8 cellular contexts compared by ENCODE assay signal in the genomic region with DNA sequence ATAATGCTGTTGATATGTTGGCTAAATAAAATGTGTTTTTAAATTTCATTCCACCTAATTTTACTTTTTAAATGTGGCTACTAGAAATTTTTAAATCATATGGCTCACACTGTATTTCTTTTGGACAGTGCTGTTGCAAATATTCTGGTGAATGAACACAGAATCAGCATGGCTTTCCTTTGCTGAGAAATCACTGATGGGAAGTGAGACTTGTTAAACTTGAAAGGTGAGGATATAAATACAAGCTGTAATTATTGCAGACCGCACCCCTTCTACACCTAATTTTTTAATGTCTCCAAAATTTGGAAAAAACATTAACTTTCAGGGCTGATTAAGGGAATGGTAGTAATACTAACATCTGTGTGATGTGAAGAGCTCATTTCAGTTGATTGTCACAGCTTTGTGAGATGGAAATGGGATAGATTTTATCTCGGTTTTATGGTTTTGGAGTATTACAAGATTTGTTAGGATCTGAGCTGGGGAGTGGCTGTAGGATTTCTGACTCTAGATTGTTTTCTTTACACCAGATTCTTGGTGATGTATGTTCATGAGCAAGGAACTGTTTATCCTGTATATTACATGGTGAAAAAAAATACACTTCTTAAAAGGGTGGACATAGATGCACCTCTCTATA. TPM values are rescaled to one million over a fixed set of nuclear protein-coding genes. Genes with fewer than 3 reads are reported as not detected.
DNase-seq lines count a peak whose midpoint lies in the region; ATAC-seq and TF ChIP-seq lines count a peak whose summit lies in the region.

No MANE protein-coding gene starts in this region.

- POLR2A ChIA-PET in activated CD8-positive, alpha-beta T cell treated with anti-CD3 and anti-CD28 coated beads, Interleukin-2, amount 10 ng/mL, durations not matched to agents 7 days and 5 days (lab: Charles Lee): interaction anchor here (1.2 to 2.7 kb wide), 2 partner anchors 73 to 402 kb away, joined by 4 to 25 read pairs; a partner anchor contains a TSS

- no peaks in the 10 kb centered on the region for H3K9me3 Mint-ChIP-seq in activated T-cell treated with anti-CD3 and anti-CD28 coated beads, Interleukin-2, amount 50 U/mL, for 4 hours
- H3K9me3 Mint-ChIP-seq in activated CD8-positive, alpha-beta T cell treated with anti-CD3 and anti-CD28 coated beads, Interleukin-2, amount 10 ng/mL, durations not matched to agents 7 days and 5 days (ENCODE audit: insufficient read depth): no peaks in the 10 kb centered on the region

- H3K27me3 ChIP-seq in kidney epithelial cell (ENCODE audit: control insufficient read depth, insufficient read depth, low read length) (no peaks in the 10 kb centered on the region), transverse colon (no peaks in the 10 kb centered on the region)

- TF ChIP-seq POLR2A in transverse colon (IDR thresholded peaks at IDR 0.05): no peak

- no peak for TF ChIP-seq EP300 in transverse colon (IDR thresholded peaks at IDR 0.05; ENCODE audit: low read depth)

- H3K4me3 ChIP-seq in kidney epithelial cell (ENCODE audit: low read depth, low read length) (peak overlapping the region; percentile 52), transverse colon (peak overlapping the region in 3 of 4 donors; percentile 82 to 89 (median 88))

- peaks cover 16% of the 10 kb centered on the region for H3K36me3 Mint-ChIP-seq in activated T-cell treated with anti-CD3 and anti-CD28 coated beads, Interleukin-2, amount 50 U/mL, for 4 hours (ENCODE audit: insufficient read depth)
- H3K36me3 Mint-ChIP-seq in activated CD8-positive, alpha-beta T cell treated with anti-CD3 and anti-CD28 coated beads, Interleukin-2, amount 10 ng/mL, durations not matched to agents 7 days and 5 days (ENCODE audit: low read depth): peaks cover 33% of the 10 kb centered on the region

- no peak for ATAC-seq in activated T-cell treated with anti-CD3 and anti-CD28 coated beads, Interleukin-2, amount 50 U/mL, for 4 hours
- no peak for ATAC-seq in activated CD8-positive, alpha-beta T cell treated with anti-CD3 and anti-CD28 coated beads, Interleukin-2, amount 10 ng/mL, durations not matched to agents 7 days and 5 days

- peaks cover 43% of the 10 kb centered on the region for H3K4me1 Mint-ChIP-seq in activated T-cell treated with anti-CD3 and anti-CD28 coated beads, Interleukin-2, amount 50 U/mL, for 4 hours (ENCODE audit: low read depth)
- H3K4me1 Mint-ChIP-seq in activated CD8-positive, alpha-beta T cell treated with anti-CD3 and anti-CD28 coated beads, Interleukin-2, amount 10 ng/mL, durations not matched to agents 7 days and 5 days (ENCODE audit: low read depth): peaks cover 37% of the 10 kb centered on the region

- H3K4me3 Mint-ChIP-seq in activated T-cell treated with anti-CD3 and anti-CD28 coated beads, Interleukin-2, amount 50 U/mL, for 4 hours: peak overlapping the region; percentile 84
- H3K4me3 Mint-ChIP-seq in activated CD8-positive, alpha-beta T cell treated with anti-CD3 and anti-CD28 coated beads, Interleukin-2, amount 10 ng/mL, durations not matched to agents 7 days and 5 days: peak overlapping the region; percentile 86

- intact Hi-C loops in transverse colon (cut with DNase I; ENCODE audit: low total_unique reads): loop anchor here (5.0 kb wide), 1 partner anchor 931 kb away; a partner anchor contains a TSS

- peak overlapping the region; percentile 95 for H3K27ac Mint-ChIP-seq in activated CD8-positive, alpha-beta T cell treated with anti-CD3 and anti-CD28 coated beads, Interleukin-2, amount 10 ng/mL, durations not matched to agents 7 days and 5 days

- WGBS in transverse colon (ENCODE audit: low coverage in 1 of 2), 2 donors: 21 to 52% methylated on average over 2 of the region's 2 CpGs

- in situ Hi-C loops in transverse colon (cut with MboI; ENCODE audit: low pct_ligation_motif_present in 1 of 4, low pct_unique_long_range_greater_than_20kb in 1 of 4, low sequenced_read_pairs in 3 of 4): no loop called here

- no peak for TF ChIP-seq CTCF in kidney epithelial cell (IDR thresholded peaks at IDR 0.05; ENCODE audit: insufficient read depth, low read length, poor library complexity, severe bottlenecking)
- no peak for TF ChIP-seq CTCF in transverse colon (IDR thresholded peaks at IDR 0.05)

- CTCF ChIA-PET in activated CD8-positive, alpha-beta T cell treated with anti-CD3 and anti-CD28 coated beads, Interleukin-2, amount 10 ng/mL, durations not matched to agents 7 days and 5 days (lab: Charles Lee): interaction anchor here (1.1 to 1.5 kb wide), 3 partner anchors 9 to 649 kb away, joined by 3 to 4 read pairs (median 3); no protein-coding TSS in a partner anchor

- H3K4me1 ChIP-seq in transverse colon: peaks cover 12 to 43% (median 22%) of the 10 kb centered on the region in 4 donors

- no peak for DNase-seq in activated T-cell treated with anti-CD3 and anti-CD28 coated beads, Interleukin-2, amount 50 U/mL, for 4 hours
- no peak for DNase-seq in activated T-cell treated with anti-CD3 and anti-CD28 coated beads for 4 hours
- DNase-seq in activated CD8-positive, alpha-beta T cell treated with anti-CD3 and anti-CD28 coated beads, Interleukin-2, amount 10 ng/mL, durations not matched to agents 7 days and 5 days: no peak
- no peak for DNase-seq in kidney epithelial cell (ENCODE audit: low read depth)
- no peak for DNase-seq in transverse colon
- DNase-seq in DMS153 (lab: John Stamatoyannopoulos, UW): no peak
- DNase-seq in HuH-7.5 (ENCODE audit: low spot score): no peak
- DNase-seq in activated CD4-positive, alpha-beta T cell treated with anti-CD3 and anti-CD28 coated beads for 48 hours: no peak

- H3K36me3 ChIP-seq in kidney epithelial cell (ENCODE audit: control insufficient read depth, insufficient read depth, low read length) (no peaks in the 10 kb centered on the region), transverse colon (no peaks in the 10 kb centered on the region)

- H3K27ac ChIP-seq in transverse colon: peak overlapping the region; percentile 90 to 98 (median 98)

- H3K9me3 ChIP-seq in transverse colon: no peaks in the 10 kb centered on the region

- H3K27me3 Mint-ChIP-seq in activated T-cell treated with anti-CD3 and anti-CD28 coated beads, Interleukin-2, amount 50 U/mL, for 4 hours (ENCODE audit: low read depth): no peaks in the 10 kb centered on the region
- no peaks in the 10 kb centered on the region for H3K27me3 Mint-ChIP-seq in activated CD8-positive, alpha-beta T cell treated with anti-CD3 and anti-CD28 coated beads, Interleukin-2, amount 10 ng/mL, durations not matched to agents 7 days and 5 days (ENCODE audit: low read depth)

RNA-seq across cellular contexts. Expression of a gene that starts 1.3 kb away (rescaled TPM):
- 10 to 100 TPM; 33.9 to 41.5 (median 37.5) TPM for total RNA-seq in activated T-cell treated with anti-CD3 and anti-CD28 coated beads, Interleukin-2, amount 50 U/mL, for 4 hours
- 10 to 100 TPM; 37.1 to 39.8 TPM for total RNA-seq in activated CD8-positive, alpha-beta T cell treated with anti-CD3 and anti-CD28 coated beads, Interleukin-2, amount 10 ng/mL, durations not matched to agents 7 days and 5 days
- 35.0 and 41.9 TPM in 2 replicates for total RNA-seq in kidney epithelial cell
- total RNA-seq in transverse colon: 10 to 100 TPM in 3 of 4 donors, 1 to 10 TPM in 1; 8.4 to 41.9 (median 26.1) TPM

RNA-seq across cellular contexts. Expression of a gene that starts 32.3 kb away (rescaled TPM):
- total RNA-seq in activated T-cell treated with anti-CD3 and anti-CD28 coated beads, Interleukin-2, amount 50 U/mL, for 4 hours: under 1 TPM in 2 of 3 donors, not detected in 1; 0.08 to 0.10 TPM
- not detected for total RNA-seq in activated CD8-positive, alpha-beta T cell treated with anti-CD3 and anti-CD28 coated beads, Interleukin-2, amount 10 ng/mL, durations not matched to agents 7 days and 5 days
- total RNA-seq in kidney epithelial cell (0.14 and 0.21 TPM in 2 replicates), transverse colon (1 to 10 TPM in 3 of 4 donors, under 1 TPM in 1; 0.60 to 4.4 (median 4.1) TPM)
